Comparison of ENCODE assay signal across 19 cellular contexts in genomic region chr1:63501256-63501655, GRCh38. TPM values are rescaled to one million over a fixed set of nuclear protein-coding genes. Genes with fewer than 3 reads are reported as not detected.
DNase-seq lines count a peak whose midpoint lies in the region; ATAC-seq and TF ChIP-seq lines count a peak whose summit lies in the region.
"Had no signal": no experiment of that assay in that cellular context is flagged by ENCODE, and none has a peak within 500 bp of the region (broad histone marks: within the 10 kb centered on the region; RNA-seq: fewer than 3 reads in every experiment).

No MANE protein-coding gene starts in this region.

- H2AFZ ChIP-seq in KMS-11 (ENCODE audit: low read depth): no peak overlapping the region

- H3K9me3 Mint-ChIP-seq in activated naive CD8-positive, alpha-beta T cell treated with anti-CD3 and anti-CD28 coated beads, Interleukin-2, amount 10 ng/mL, durations not matched to agents 7 days and 5 days: peaks cover 3% of the 10 kb centered on the region
- peaks cover 4% of the 10 kb centered on the region for H3K9me3 Mint-ChIP-seq in activated naive CD8-positive, alpha-beta T cell treated with anti-CD3 and anti-CD28 coated beads for 36 hours
- H3K9me3 Mint-ChIP-seq in T-helper 2 cell treated with Interferon-gamma antibody and Interleukin-4, amounts not matched to agents 5 μg/mL and 100 μg/mL, for 36 hours: peaks cover 10% of the 10 kb centered on the region
- H3K9me3 Mint-ChIP-seq in activated CD4-positive, alpha-beta memory T cell treated with anti-CD3 and anti-CD28 coated beads for 36 hours: peaks cover 6% of the 10 kb centered on the region
- H3K9me3 Mint-ChIP-seq: CD8-positive, alpha-beta T cell had no signal

- CTCF ChIA-PET in activated CD4-positive, alpha-beta memory T cell treated with anti-CD3 and anti-CD28 coated beads for 36 hours (lab: Charles Lee): no interaction called here

- no peaks in the 10 kb centered on the region for H3K79me2 ChIP-seq in KMS-11 (ENCODE audit: insufficient read depth, low read depth)

- H3K27me3 Mint-ChIP-seq in activated naive CD8-positive, alpha-beta T cell treated with anti-CD3 and anti-CD28 coated beads, Interleukin-2, amount 10 ng/mL, durations not matched to agents 7 days and 5 days: no peaks in the 10 kb centered on the region
- no peaks in the 10 kb centered on the region for H3K27me3 Mint-ChIP-seq in activated naive CD8-positive, alpha-beta T cell treated with anti-CD3 and anti-CD28 coated beads for 36 hours
- H3K27me3 Mint-ChIP-seq in T-helper 2 cell treated with Interferon-gamma antibody and Interleukin-4, amounts not matched to agents 5 μg/mL and 100 μg/mL, for 36 hours (ENCODE audit: low read depth): no peaks in the 10 kb centered on the region
- H3K27me3 Mint-ChIP-seq in activated CD4-positive, alpha-beta memory T cell treated with anti-CD3 and anti-CD28 coated beads for 36 hours: no peaks in the 10 kb centered on the region
- H3K27me3 Mint-ChIP-seq: IgD-negative memory B cell had no signal

- POLR2A ChIA-PET in activated naive CD8-positive, alpha-beta T cell treated with anti-CD3 and anti-CD28 coated beads, Interleukin-2, amount 10 ng/mL, durations not matched to agents 7 days and 5 days (lab: Charles Lee): no interaction called here
- POLR2A ChIA-PET in activated CD4-positive, alpha-beta memory T cell treated with anti-CD3 and anti-CD28 coated beads for 36 hours (lab: Charles Lee): no interaction called here

- peak overlapping the region; percentile 5 for H3K27ac Mint-ChIP-seq in activated naive CD8-positive, alpha-beta T cell treated with anti-CD3 and anti-CD28 coated beads, Interleukin-2, amount 10 ng/mL, durations not matched to agents 7 days and 5 days
- no peak overlapping the region for H3K27ac Mint-ChIP-seq in activated naive CD8-positive, alpha-beta T cell treated with anti-CD3 and anti-CD28 coated beads for 36 hours
- peak overlapping the region; percentile 18 for H3K27ac Mint-ChIP-seq in T-helper 2 cell treated with Interferon-gamma antibody and Interleukin-4, amounts not matched to agents 5 μg/mL and 100 μg/mL, for 36 hours
- H3K27ac Mint-ChIP-seq in activated CD4-positive, alpha-beta memory T cell treated with anti-CD3 and anti-CD28 coated beads for 36 hours: no peak overlapping the region
- H3K27ac Mint-ChIP-seq: CD14-positive monocyte; CD8-positive, alpha-beta T cell; IgD-negative memory B cell had no signal

- no peak for ATAC-seq in activated naive CD8-positive, alpha-beta T cell treated with anti-CD3 and anti-CD28 coated beads, Interleukin-2, amount 10 ng/mL, durations not matched to agents 7 days and 5 days (ENCODE audit: low read depth)
- no peak for ATAC-seq in GM18870 (IDR thresholded peaks at IDR 0.05; ENCODE audit: unreplicated experiment)
- ATAC-seq: A549; CD8-positive, alpha-beta T cell had no signal

- H3K4me3 ChIP-seq in KMS-11 (IDR thresholded peaks at IDR 0.05; ENCODE audit: insufficient read depth, low read depth, low read length): no peak overlapping the region
- H3K4me3 ChIP-seq: A549, BLaER1, HAP-1 had no signal

- H3K27ac ChIP-seq in KMS-11: no peak overlapping the region
- H3K27ac ChIP-seq: 22Rv1, A549, BLaER1 had no signal

- DNase-seq in activated naive CD8-positive, alpha-beta T cell treated with anti-CD3 and anti-CD28 coated beads, Interleukin-2, amount 10 ng/mL, durations not matched to agents 7 days and 5 days: no peak
- DNase-seq in activated naive CD8-positive, alpha-beta T cell treated with anti-CD3 and anti-CD28 coated beads for 36 hours: no peak
- DNase-seq in T-helper 2 cell treated with Interferon-gamma antibody and Interleukin-4, amounts not matched to agents 5 μg/mL and 100 μg/mL, for 36 hours (ENCODE audit: low spot score): no peak
- DNase-seq in RPMI8226: no peak
- DNase-seq in NCI-H2081 treated with DMSO at 0.1 percent for 48 hours (lab: John Stamatoyannopoulos, UW): no peak
- no peak for DNase-seq in activated CD4-positive, alpha-beta memory T cell treated with anti-CD3 and anti-CD28 coated beads for 36 hours
- DNase-seq: AML-193; CD8-positive, alpha-beta T cell; DMS 273 treated with DMSO at 0.1 percent for 48 hours; DMS53; KG1 had no signal

- no peaks in the 10 kb centered on the region for H4K20me1 ChIP-seq in KMS-11 (ENCODE audit: insufficient read depth)
- H4K20me1 ChIP-seq: BLaER1 had no signal

- peaks cover 16% of the 10 kb centered on the region for H3K4me1 ChIP-seq in KMS-11 (ENCODE audit: low read depth, poor library complexity, severe bottlenecking)
- H3K4me1 ChIP-seq: A549, BLaER1, HAP-1 had no signal

- intact Hi-C loops in activated CD4-positive, alpha-beta memory T cell treated with anti-CD3 and anti-CD28 coated beads for 36 hours (cut with micrococcal nuclease): no loop called here

- H3K27me3 ChIP-seq in KMS-11 (ENCODE audit: insufficient read depth, low read depth): no peaks in the 10 kb centered on the region
- H3K27me3 ChIP-seq: BLaER1 had no signal

- peak overlapping the region; percentile 2; the same call in 1 of the 2 replicates for H3K4me2 ChIP-seq in KMS-11
- H3K4me2 ChIP-seq: A549, BLaER1 had no signal

- H3K36me3 ChIP-seq in KMS-11 (ENCODE audit: insufficient read depth): no peaks in the 10 kb centered on the region

- H3K36me3 Mint-ChIP-seq in activated naive CD8-positive, alpha-beta T cell treated with anti-CD3 and anti-CD28 coated beads, Interleukin-2, amount 10 ng/mL, durations not matched to agents 7 days and 5 days: peaks cover 41% of the 10 kb centered on the region
- peaks cover 50% of the 10 kb centered on the region for H3K36me3 Mint-ChIP-seq in activated naive CD8-positive, alpha-beta T cell treated with anti-CD3 and anti-CD28 coated beads for 36 hours
- H3K36me3 Mint-ChIP-seq in T-helper 2 cell treated with Interferon-gamma antibody and Interleukin-4, amounts not matched to agents 5 μg/mL and 100 μg/mL, for 36 hours (ENCODE audit: low read depth): peaks cover 38% of the 10 kb centered on the region
- H3K36me3 Mint-ChIP-seq in activated CD4-positive, alpha-beta memory T cell treated with anti-CD3 and anti-CD28 coated beads for 36 hours: peaks cover 29% of the 10 kb centered on the region

- no peak overlapping the region for H3K4me3 Mint-ChIP-seq in activated naive CD8-positive, alpha-beta T cell treated with anti-CD3 and anti-CD28 coated beads, Interleukin-2, amount 10 ng/mL, durations not matched to agents 7 days and 5 days
- no peak overlapping the region for H3K4me3 Mint-ChIP-seq in activated naive CD8-positive, alpha-beta T cell treated with anti-CD3 and anti-CD28 coated beads for 36 hours
- H3K4me3 Mint-ChIP-seq in T-helper 2 cell treated with Interferon-gamma antibody and Interleukin-4, amounts not matched to agents 5 μg/mL and 100 μg/mL, for 36 hours: no peak overlapping the region
- H3K4me3 Mint-ChIP-seq in activated CD4-positive, alpha-beta memory T cell treated with anti-CD3 and anti-CD28 coated beads for 36 hours: no peak overlapping the region
- H3K4me3 Mint-ChIP-seq: CD14-positive monocyte; CD8-positive, alpha-beta T cell; IgD-negative memory B cell had no signal

- H3K4me1 Mint-ChIP-seq in activated naive CD8-positive, alpha-beta T cell treated with anti-CD3 and anti-CD28 coated beads, Interleukin-2, amount 10 ng/mL, durations not matched to agents 7 days and 5 days: peaks cover 3% of the 10 kb centered on the region
- peaks cover 4% of the 10 kb centered on the region for H3K4me1 Mint-ChIP-seq in activated naive CD8-positive, alpha-beta T cell treated with anti-CD3 and anti-CD28 coated beads for 36 hours
- H3K4me1 Mint-ChIP-seq in T-helper 2 cell treated with Interferon-gamma antibody and Interleukin-4, amounts not matched to agents 5 μg/mL and 100 μg/mL, for 36 hours (ENCODE audit: low read depth): peaks cover 9% of the 10 kb centered on the region
- peaks cover 2% of the 10 kb centered on the region for H3K4me1 Mint-ChIP-seq in activated CD4-positive, alpha-beta memory T cell treated with anti-CD3 and anti-CD28 coated beads for 36 hours (ENCODE audit: low read depth)

- H3K9ac ChIP-seq in KMS-11: no peak overlapping the region
- H3K9ac ChIP-seq: BLaER1 had no signal

- no peak for TF ChIP-seq CTCF in KMS-11 (conservative IDR thresholded peaks at IDR 0.05; ENCODE audit: low read depth, low read length)

RNA-seq across cellular contexts. Expression of gene ITGB3BP, which starts 21.8 kb away (rescaled TPM):
- total RNA-seq in activated naive CD8-positive, alpha-beta T cell treated with anti-CD3 and anti-CD28 coated beads, Interleukin-2, amount 10 ng/mL, durations not matched to agents 7 days and 5 days: 10 to 100 TPM; 47.0 to 49.4 TPM
- total RNA-seq in activated naive CD8-positive, alpha-beta T cell treated with anti-CD3 and anti-CD28 coated beads for 36 hours: 10 to 100 TPM; 60.2 to 60.8 TPM
- 10 to 100 TPM; 59.5 to 61.1 TPM for total RNA-seq in activated CD4-positive, alpha-beta memory T cell treated with anti-CD3 and anti-CD28 coated beads for 36 hours

RNA-seq across cellular contexts. Expression of gene EFCAB7, which starts 22.1 kb away (rescaled TPM):
- 10 to 100 TPM in 1 of 2 experiments, 1 to 10 TPM in 1; 7.4 to 11.8 TPM for total RNA-seq in activated naive CD8-positive, alpha-beta T cell treated with anti-CD3 and anti-CD28 coated beads, Interleukin-2, amount 10 ng/mL, durations not matched to agents 7 days and 5 days
- total RNA-seq in activated naive CD8-positive, alpha-beta T cell treated with anti-CD3 and anti-CD28 coated beads for 36 hours: 1 to 10 TPM; 5.9 to 6.9 TPM
- 1 to 10 TPM; 5.6 to 5.8 TPM for total RNA-seq in activated CD4-positive, alpha-beta memory T cell treated with anti-CD3 and anti-CD28 coated beads for 36 hours

Comparison
In these comparisons a context has a peak if more than half of its experiments do, and no peak if none do; other contexts are left out.
1. H3K27ac Mint-ChIP-seq: peak in activated naive CD8-positive, alpha-beta T cell treated with anti-CD3 and anti-CD28 coated beads, Interleukin-2, amount 10 ng/mL, durations not matched to agents 7 days and 5 days (single experiment) and T-helper 2 cell treated with Interferon-gamma antibody and Interleukin-4, amounts not matched to agents 5 μg/mL and 100 μg/mL, for 36 hours (single experiment); none in activated naive CD8-positive, alpha-beta T cell treated with anti-CD3 and anti-CD28 coated beads for 36 hours (single experiment) and activated CD4-positive, alpha-beta memory T cell treated with anti-CD3 and anti-CD28 coated beads for 36 hours (single experiment).